1 cellular context compared by ENCODE assay signal in genomic region chr12:118358607-118359540, GRCh38.
TF ChIP-seq lines count a peak whose summit lies in the region.

No MANE protein-coding gene starts in this region.

TF ChIP-seq in WTC11, 78 proteins besides CTCF, POLR2A, EP300 and RAD21 (continued from another document):
- no peak for TF ChIP-seq PRDM15 (CRISPR knock-in tag; IDR thresholded peaks at IDR 0.05)
- TF ChIP-seq MAX (CRISPR knock-in tag; IDR thresholded peaks at IDR 0.05): no peak
